In genomic region chr11:6411594-6412031, GRCh38 we compare ENCODE assay signal across 17 cellular contexts. TPM values are rescaled to one million over a fixed set of nuclear protein-coding genes. Genes with fewer than 3 reads are reported as not detected.
A peak's percentile ranks its signal among the peaks of the same experiment; 100 is the strongest.
DNase-seq lines count a peak whose midpoint lies in the region; ATAC-seq lines count a peak whose summit lies in the region.
"Had no signal": no experiment of that assay in that cellular context is flagged by ENCODE, and none has a peak within 500 bp of the region (broad histone marks: within the 10 kb centered on the region; RNA-seq: fewer than 3 reads in every experiment).

No MANE protein-coding gene starts in this region.

- peak overlapping the region in 2 of 3 donors; percentile 56 to 89 for H3K27ac Mint-ChIP-seq in CD4-positive, CD25-positive, alpha-beta regulatory T cell
- H3K27ac Mint-ChIP-seq: GM23338 had no signal

- H3K36me3 ChIP-seq in CD4-positive, CD25-positive, alpha-beta regulatory T cell (ENCODE audit: control insufficient read depth, insufficient read depth, low read length): peaks cover 27% of the 10 kb centered on the region

- DNase-seq in CD4-positive, CD25-positive, alpha-beta regulatory T cell: no peak
- DNase-seq in inferior parietal cortex (ENCODE audit: extremely low spot score) (peak; percentile 64), posterior cingulate gyrus (peak; percentile 73 to 98 (median 86)), NCI-H2081 (lab: John Stamatoyannopoulos, UW) (no peak), iPS-NIHi11 (ENCODE audit: low spot score) (no peak)
- DNase-seq: DND-41, Kasumi-1, NCI-H1930, NCI-H2171 treated with DMSO at 0.1 percent for 48 hours, NCI-H774, SHP77 treated with DMSO at 0.1 percent for 48 hours had no signal

- peaks cover 74% of the 10 kb centered on the region for H3K4me1 ChIP-seq in CD4-positive, CD25-positive, alpha-beta regulatory T cell (ENCODE audit: control insufficient read depth, insufficient read depth, low read length, poor library complexity, severe bottlenecking)
- H3K4me1 ChIP-seq: A549 had no signal

- H3K27me3 Mint-ChIP-seq in CD4-positive, CD25-positive, alpha-beta regulatory T cell: no peaks in the 10 kb centered on the region

- peaks cover 6 to 35% (median 22%) of the 10 kb centered on the region in 4 donors for H3K4me1 Mint-ChIP-seq in CD4-positive, CD25-positive, alpha-beta regulatory T cell

- intact Hi-C loops in posterior cingulate gyrus (cut with DNase I): no loop called here

- peaks cover 32% of the 10 kb centered on the region for H3K36me3 Mint-ChIP-seq in CD4-positive, CD25-positive, alpha-beta regulatory T cell

- no peak for ATAC-seq in CD4-positive, CD25-positive, alpha-beta regulatory T cell (ENCODE audit: low read depth in 2 of 2)
- ATAC-seq in HG03432 (IDR thresholded peaks at IDR 0.05; ENCODE audit: unreplicated experiment) (no peak), HG02763 (IDR thresholded peaks at IDR 0.05; ENCODE audit: unreplicated experiment) (no peak)
- ATAC-seq: A549, GM23338 had no signal

- H3K4me3 Mint-ChIP-seq in CD4-positive, CD25-positive, alpha-beta regulatory T cell: peak overlapping the region in 2 of 4 donors; percentile 36 to 61
- H3K4me3 Mint-ChIP-seq: GM23338 had no signal

- H3K27me3 ChIP-seq in CD4-positive, CD25-positive, alpha-beta regulatory T cell (ENCODE audit: control insufficient read depth, insufficient read depth, low read length): no peaks in the 10 kb centered on the region

- H3K9me3 ChIP-seq in CD4-positive, CD25-positive, alpha-beta regulatory T cell (ENCODE audit: control insufficient read depth in 2 of 2, low read length in 2 of 2): no peaks in the 10 kb centered on the region
- H3K9me3 ChIP-seq: A549 had no signal

- H3K27ac ChIP-seq in CD4-positive, CD25-positive, alpha-beta regulatory T cell (ENCODE audit: insufficient read depth, low read length, poor library complexity, severe bottlenecking): no peak overlapping the region
- peak overlapping the region; percentile 97 for H3K27ac ChIP-seq in angular gyrus (ENCODE audit: low read depth, low read length)
- H3K27ac ChIP-seq: A549 had no signal

- no peak overlapping the region for H3K4me3 ChIP-seq in CD4-positive, CD25-positive, alpha-beta regulatory T cell (ENCODE audit: low read depth, low read length)
- H3K4me3 ChIP-seq: A549, GM23338 had no signal

- no peaks in the 10 kb centered on the region for H3K9me3 Mint-ChIP-seq in CD4-positive, CD25-positive, alpha-beta regulatory T cell
- H3K9me3 Mint-ChIP-seq: GM23338 had no signal

RNA-seq across cellular contexts. Expression of gene APBB1, which starts 7.3 kb away (rescaled TPM):
- total RNA-seq in CD4-positive, CD25-positive, alpha-beta regulatory T cell: 95.8 TPM
- polyA plus RNA-seq in CD4-positive, CD25-positive, alpha-beta regulatory T cell: 100 to 1,000 TPM in 3 of 4 donors, 10 to 100 TPM in 1; 89.0 to 134 (median 121) TPM

RNA-seq across cellular contexts. Expression of gene SMPD1, which starts 21.3 kb away (rescaled TPM):
- 43.7 TPM for total RNA-seq in CD4-positive, CD25-positive, alpha-beta regulatory T cell
- polyA plus RNA-seq in CD4-positive, CD25-positive, alpha-beta regulatory T cell: 10 to 100 TPM; 11.4 to 15.7 (median 13.3) TPM

RNA-seq across cellular contexts. Expression of gene HPX, which starts 29.2 kb away (rescaled TPM):
- total RNA-seq in CD4-positive, CD25-positive, alpha-beta regulatory T cell: 1.5 TPM
- not detected for polyA plus RNA-seq in CD4-positive, CD25-positive, alpha-beta regulatory T cell
- total RNA-seq: NCI-H460 had no signal

Comparison
In these comparisons a context has a peak if more than half of its experiments do, and no peak if none do; other contexts are left out.
1. DNase-seq: peak in inferior parietal cortex (single experiment) and posterior cingulate gyrus (10 of 10); none in CD4-positive, CD25-positive, alpha-beta regulatory T cell (0 of 3), NCI-H2081 (0 of 2) and iPS-NIHi11 (single experiment).